21 cellular contexts compared by ENCODE assay signal in the genomic region with DNA sequence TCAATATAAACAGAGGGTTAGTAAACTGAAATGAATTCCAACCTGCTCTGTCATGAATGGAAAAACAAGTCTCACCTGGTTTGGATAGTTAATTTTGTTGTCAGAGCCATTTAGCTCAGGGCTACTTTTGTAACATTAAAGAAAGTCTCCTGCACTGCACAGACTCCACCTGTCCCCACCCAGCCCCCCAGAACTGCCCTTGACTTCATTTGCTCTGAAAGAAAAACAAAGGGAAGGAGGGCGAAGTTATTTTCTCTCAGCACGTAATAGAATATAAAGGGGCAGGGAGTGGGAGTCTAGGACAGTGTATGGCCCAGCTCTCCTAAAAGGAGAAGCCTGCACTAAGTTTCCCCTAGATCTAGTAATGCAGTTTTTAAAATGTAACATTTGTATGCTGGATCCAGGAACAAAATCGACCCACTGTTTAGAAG. TPM values are rescaled to one million over a fixed set of nuclear protein-coding genes. Genes with fewer than 3 reads are reported as not detected.
DNase-seq lines count a peak whose midpoint lies in the region; ATAC-seq and TF ChIP-seq lines count a peak whose summit lies in the region.
"Had no signal": no experiment of that assay in that cellular context is flagged by ENCODE, and none has a peak within 500 bp of the region (broad histone marks: within the 10 kb centered on the region; RNA-seq: fewer than 3 reads in every experiment).

No MANE protein-coding gene starts in this region.

- H3K36me3 Mint-ChIP-seq in nephron progenitor cell (ENCODE audit: low read depth): no peaks in the 10 kb centered on the region
- H3K36me3 Mint-ChIP-seq: immature natural killer cell; stimulated activated naive B cell treated with anti-CD40 and anti-IgM and Interleukin-4, amounts not matched to agents 10 μg/mL and 1 μg/mL and 100 μg/mL, for 72 hours had no signal

- H4K20me1 ChIP-seq in Karpas-422 (ENCODE audit: insufficient read depth, low read depth, low read length): no peaks in the 10 kb centered on the region

- DNase-seq in left ventricle myocardium superior (no peak), right atrium auricular region (ENCODE audit: low spot score) (no peak), epithelial cell of esophagus (ENCODE audit: low read depth) (peak; percentile 72), nephron progenitor cell (no peak), Karpas-422 (no peak), hepatic stellate cell (ENCODE audit: low spot score) (no peak)
- DNase-seq in activated T-cell treated with anti-CD3 and anti-CD28 coated beads, Interleukin-2, amount 50 U/mL, for 1 hour: no peak
- DNase-seq: activated naive CD4-positive, alpha-beta T cell treated with anti-CD3 and anti-CD28 coated beads, Interleukin-2, amount 50 U/mL, for 16 hours; aorta; GF-D8; GM23248; heart left ventricle; immature natural killer cell; NCI-H2029 treated with DMSO at 0.1 percent for 48 hours; NCI-H446; stimulated activated CD4-positive, alpha-beta T cell treated with anti-CD3 and anti-CD28 coated beads, Interleukin-2, amount 100 ng/mL, for 24 hours; stimulated activated naive B cell treated with anti-CD40 and anti-IgM and Interleukin-4, amounts not matched to agents 10 μg/mL and 1 μg/mL and 100 μg/mL, for 72 hours; SW 1271 had no signal

- H3K36me3 ChIP-seq in right atrium auricular region (no peaks in the 10 kb centered on the region), Karpas-422 (ENCODE audit: insufficient read depth, low read length) (no peaks in the 10 kb centered on the region)
- H3K36me3 ChIP-seq: heart left ventricle had no signal

- no peak overlapping the region for H2AFZ ChIP-seq in Karpas-422 (ENCODE audit: low read length)
- H2AFZ ChIP-seq: GM23248 had no signal

- H3K9me3 ChIP-seq in right atrium auricular region: no peaks in the 10 kb centered on the region
- H3K9me3 ChIP-seq in Karpas-422 (ENCODE audit: low read length): no peaks in the 10 kb centered on the region
- H3K9me3 ChIP-seq: heart left ventricle had no signal

- no peak overlapping the region for H3K4me2 ChIP-seq in Karpas-422 (ENCODE audit: low read depth, low read length, poor library complexity, severe bottlenecking)

- ATAC-seq in left ventricle myocardium superior (peak; percentile 29), GM18511 (IDR thresholded peaks at IDR 0.05; ENCODE audit: unreplicated experiment) (no peak)
- ATAC-seq: stimulated activated naive B cell treated with anti-CD40 and anti-IgM and Interleukin-4, amounts not matched to agents 10 μg/mL and 1 μg/mL and 100 μg/mL, for 72 hours had no signal

- peaks cover 20% of the 10 kb centered on the region for H3K4me1 Mint-ChIP-seq in nephron progenitor cell
- H3K4me1 Mint-ChIP-seq: immature natural killer cell had no signal

- H3K27ac ChIP-seq in right atrium auricular region: no peak overlapping the region
- H3K27ac ChIP-seq in Karpas-422 (ENCODE audit: low read length): no peak overlapping the region
- H3K27ac ChIP-seq: GM23248 had no signal

- no peaks in the 10 kb centered on the region for H3K9me3 Mint-ChIP-seq in nephron progenitor cell
- H3K9me3 Mint-ChIP-seq: activated T-cell treated with anti-CD3 and anti-CD28 coated beads, Interleukin-2, amount 50 U/mL, for 72 hours; immature natural killer cell; stimulated activated naive B cell treated with anti-CD40 and anti-IgM and Interleukin-4, amounts not matched to agents 10 μg/mL and 1 μg/mL and 100 μg/mL, for 72 hours had no signal

- H3K4me3 ChIP-seq in right atrium auricular region (no peak overlapping the region), epithelial cell of esophagus (ENCODE audit: low read length) (no peak overlapping the region), Karpas-422 (ENCODE audit: low read length) (no peak overlapping the region)
- H3K4me3 ChIP-seq: GM23248, heart left ventricle, lung had no signal

- no peaks in the 10 kb centered on the region for H3K79me2 ChIP-seq in Karpas-422 (ENCODE audit: low read length)

- H3K9ac ChIP-seq in Karpas-422 (ENCODE audit: low read length): no peak overlapping the region
- H3K9ac ChIP-seq: GM23248 had no signal

- H3K27ac Mint-ChIP-seq in nephron progenitor cell: peak overlapping the region; percentile 68
- H3K27ac Mint-ChIP-seq: activated T-cell treated with anti-CD3 and anti-CD28 coated beads, Interleukin-2, amount 50 U/mL, for 72 hours; immature natural killer cell; stimulated activated naive B cell treated with anti-CD40 and anti-IgM and Interleukin-4, amounts not matched to agents 10 μg/mL and 1 μg/mL and 100 μg/mL, for 72 hours had no signal

- TF ChIP-seq CTCF in right atrium auricular region (IDR thresholded peaks at IDR 0.05) (no peak), epithelial cell of esophagus (IDR thresholded peaks at IDR 0.05; ENCODE audit: insufficient read depth, low read depth, low read length, missing control alignments) (no peak), nephron progenitor cell (IDR thresholded peaks at IDR 0.05) (no peak)

- H3K4me3 Mint-ChIP-seq in nephron progenitor cell: no peak overlapping the region
- H3K4me3 Mint-ChIP-seq: activated T-cell treated with anti-CD3 and anti-CD28 coated beads, Interleukin-2, amount 50 U/mL, for 72 hours; immature natural killer cell; stimulated activated naive B cell treated with anti-CD40 and anti-IgM and Interleukin-4, amounts not matched to agents 10 μg/mL and 1 μg/mL and 100 μg/mL, for 72 hours had no signal

- H3K9me2 ChIP-seq in Karpas-422 (replicated peaks; ENCODE audit: insufficient read depth, low read length): no peaks in the 10 kb centered on the region

- H3K4me1 ChIP-seq in right atrium auricular region: no peaks in the 10 kb centered on the region
- no peaks in the 10 kb centered on the region for H3K4me1 ChIP-seq in Karpas-422 (ENCODE audit: low read length)

- intact Hi-C loops in left ventricle myocardium superior (cut with micrococcal nuclease): no loop called here

- H3K27me3 Mint-ChIP-seq in nephron progenitor cell (ENCODE audit: low read depth, poor library complexity): peaks cover 4% of the 10 kb centered on the region

- H3K27me3 ChIP-seq in right atrium auricular region: no peaks in the 10 kb centered on the region
- H3K27me3 ChIP-seq in Karpas-422 (ENCODE audit: low read length): no peaks in the 10 kb centered on the region
- H3K27me3 ChIP-seq: heart left ventricle had no signal

RNA-seq across cellular contexts. Expression of gene ACSL3, which starts 54.2 kb away (rescaled TPM):
- 48.8 TPM for total RNA-seq in left ventricle myocardium superior
- total RNA-seq in right atrium auricular region: 10 to 100 TPM; 29.0 to 35.7 TPM
- 88.0 and 98.5 TPM in 2 replicates for total RNA-seq in Karpas-422 (2014; rRNA removed; shearing (Covaris generic); ENCODE audit: low replicate concordance)
